9 cellular contexts compared by ENCODE assay signal in the genomic region with DNA sequence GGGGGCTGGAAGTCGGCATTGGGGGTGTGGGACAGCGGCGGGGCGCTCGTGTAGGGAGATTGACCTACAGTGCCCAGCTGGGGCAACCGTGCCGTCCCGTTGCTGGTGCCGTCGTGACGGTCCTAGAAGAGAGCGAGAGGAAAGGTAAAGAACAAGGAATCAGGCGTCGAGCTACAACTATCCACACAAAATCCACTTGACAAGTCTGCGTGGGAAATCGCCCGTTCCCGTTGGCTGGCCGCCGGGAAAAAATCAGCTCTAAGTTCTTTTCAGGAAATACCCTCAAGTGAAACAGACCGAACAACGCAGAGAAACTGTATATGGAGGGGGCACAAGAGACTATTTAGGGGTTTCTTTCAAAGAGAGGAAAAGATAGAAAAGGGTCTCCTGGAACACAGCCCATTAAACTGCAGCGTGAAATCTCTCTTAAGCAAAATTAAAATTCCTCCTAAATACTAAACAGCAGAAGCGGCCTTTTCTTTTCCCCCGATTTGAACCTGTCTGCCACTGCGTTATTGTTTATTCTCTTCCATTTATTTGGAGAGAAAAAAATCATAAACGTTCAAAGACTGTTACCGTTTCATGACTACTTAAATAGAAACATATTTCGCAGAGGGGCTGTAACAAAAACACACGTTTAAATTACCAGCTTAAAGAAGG. TPM values are rescaled to one million over a fixed set of nuclear protein-coding genes. Genes with fewer than 3 reads are reported as not detected.
DNase-seq lines count a peak whose midpoint lies in the region; TF ChIP-seq lines count a peak whose summit lies in the region.
"Had no signal": no experiment of that assay in that cellular context is flagged by ENCODE, and none has a peak within 500 bp of the region (broad histone marks: within the 10 kb centered on the region; RNA-seq: fewer than 3 reads in every experiment).

No MANE protein-coding gene starts in this region.

- TF ChIP-seq CTCF in coronary artery (IDR thresholded peaks at IDR 0.05): no peak
- no peak for TF ChIP-seq CTCF in neural crest cell (conservative IDR thresholded peaks at IDR 0.05)
- no peak for TF ChIP-seq CTCF in spleen (IDR thresholded peaks at IDR 0.05 in 8 of 11, conservative IDR thresholded peaks at IDR 0.05 in 3 of 11)

- peaks cover 8% of the 10 kb centered on the region for H3K36me3 Mint-ChIP-seq in neural crest cell (ENCODE audit: low read depth)

- H3K4me1 Mint-ChIP-seq in neural crest cell: peaks cover 48% of the 10 kb centered on the region

- no peaks in the 10 kb centered on the region for H3K36me3 ChIP-seq in spleen
- H3K36me3 ChIP-seq: cardiac muscle cell had no signal

- DNase-seq in Caki2 (ENCODE audit: low read depth): peak; percentile 47
- peak; percentile 68 for DNase-seq in NCI-H69 (lab: John Stamatoyannopoulos, UW)
- DNase-seq in coronary artery (ENCODE audit: low spot score): no peak
- no peak for DNase-seq in neural crest cell (ENCODE audit: low read depth, low spot score)
- DNase-seq in activated effector memory CD4-positive, alpha-beta T cell treated with anti-CD3 and anti-CD28 coated beads, Interleukin-2, amount 50 U/mL, for 16 hours: no peak
- no peak for DNase-seq in NK-92 (lab: John Stamatoyannopoulos, UW; ENCODE audit: unreplicated experiment)
- no peak for DNase-seq in spleen
- no peak for DNase-seq in DMS114 treated with DMSO at 0.1 percent for 48 hours (lab: John Stamatoyannopoulos, UW; ENCODE audit: unreplicated experiment)

- in situ Hi-C loops in Caki2 (cut with HindIII; ENCODE audit: low pct_unique_long_range_greater_than_20kb, low sequenced_read_pairs): no loop called here

- no peak overlapping the region for H3K27ac Mint-ChIP-seq in neural crest cell (ENCODE audit: unreplicated experiment)

- intact Hi-C loops in spleen (cut with DNase I; ENCODE audit: low total_unique reads): no loop called here

- 7 to 22% (median 12%) methylated on average over 30 of the region's 30 CpGs for WGBS in spleen, 5 donors

- peaks cover 2 to 99% (median 83%) of the 10 kb centered on the region in 7 donors for H3K27me3 ChIP-seq in spleen (replicated peaks in 1 of 7)

- H3K9me3 Mint-ChIP-seq in neural crest cell: no peaks in the 10 kb centered on the region

- H3K27me3 Mint-ChIP-seq in neural crest cell (ENCODE audit: low read depth): peaks cover 95% of the 10 kb centered on the region

- H3K4me3 ChIP-seq in coronary artery: peak overlapping the region; percentile 74
- peak overlapping the region in 1 of 8 donors; percentile 17 for H3K4me3 ChIP-seq in spleen
- H3K4me3 ChIP-seq: cardiac muscle cell had no signal

- peaks cover 0 to 49% (median 2%) of the 10 kb centered on the region in 8 donors for H3K9me3 ChIP-seq in spleen

- peak overlapping the region; percentile 90 for H3K4me3 Mint-ChIP-seq in neural crest cell

- H3K4me1 ChIP-seq in spleen: peaks cover 9 to 51% (median 39%) of the 10 kb centered on the region in 6 donors

- TF ChIP-seq POLR2A in spleen (IDR thresholded peaks at IDR 0.05): no peak

- no peak overlapping the region for H3K27ac ChIP-seq in coronary artery
- H3K27ac ChIP-seq in spleen: no peak overlapping the region
- H3K27ac ChIP-seq: cardiac muscle cell had no signal

RNA-seq across cellular contexts. Expression of a gene that starts 4.5 kb away (rescaled TPM):
- total RNA-seq in Caki2 (2014; rRNA removed; shearing (Covaris generic); ENCODE audit: low replicate concordance): 2.1 and 4.2 TPM in 2 replicates
- total RNA-seq in neural crest cell (8.2 and 9.6 TPM in 2 replicates), spleen (under 1 TPM in 3 of 7 donors, not detected in 4; 0.27 to 0.94 (median 0.28) TPM)
- polyA plus RNA-seq in spleen: under 1 TPM; 0.04 to 0.19 (median 0.11) TPM
- total RNA-seq: cardiac muscle cell had no signal

Comparison
In these comparisons a context has a peak if more than half of its experiments do, and no peak if none do; other contexts are left out.
1. DNase-seq: peak in Caki2 (single experiment) and NCI-H69 (single experiment); none in coronary artery (single experiment), neural crest cell (single experiment), activated effector memory CD4-positive, alpha-beta T cell treated with anti-CD3 and anti-CD28 coated beads, Interleukin-2, amount 50 U/mL, for 16 hours (single experiment), NK-92 (single experiment), spleen (single experiment) and DMS114 treated with DMSO at 0.1 percent for 48 hours (single experiment).